In genomic region chr3:196138927-196139680, GRCh38 we compare ENCODE assay signal across 1 cellular context.
TF ChIP-seq lines count a peak whose summit lies in the region.

No MANE protein-coding gene starts in this region.

TF ChIP-seq in H1, 55 proteins besides CTCF, POLR2A, EP300 and RAD21 (continued from another document):
- TF ChIP-seq USF2 (IDR thresholded peaks at IDR 0.05; ENCODE audit: low read length) = no peak
- no peak for TF ChIP-seq CREB1 (IDR thresholded peaks at IDR 0.05)
- no peak for TF ChIP-seq E2F6 (IDR thresholded peaks at IDR 0.05)
TF ChIP-seq in H1: peak in this region for 2.
